19 cellular contexts compared by ENCODE assay signal in the genomic region with DNA sequence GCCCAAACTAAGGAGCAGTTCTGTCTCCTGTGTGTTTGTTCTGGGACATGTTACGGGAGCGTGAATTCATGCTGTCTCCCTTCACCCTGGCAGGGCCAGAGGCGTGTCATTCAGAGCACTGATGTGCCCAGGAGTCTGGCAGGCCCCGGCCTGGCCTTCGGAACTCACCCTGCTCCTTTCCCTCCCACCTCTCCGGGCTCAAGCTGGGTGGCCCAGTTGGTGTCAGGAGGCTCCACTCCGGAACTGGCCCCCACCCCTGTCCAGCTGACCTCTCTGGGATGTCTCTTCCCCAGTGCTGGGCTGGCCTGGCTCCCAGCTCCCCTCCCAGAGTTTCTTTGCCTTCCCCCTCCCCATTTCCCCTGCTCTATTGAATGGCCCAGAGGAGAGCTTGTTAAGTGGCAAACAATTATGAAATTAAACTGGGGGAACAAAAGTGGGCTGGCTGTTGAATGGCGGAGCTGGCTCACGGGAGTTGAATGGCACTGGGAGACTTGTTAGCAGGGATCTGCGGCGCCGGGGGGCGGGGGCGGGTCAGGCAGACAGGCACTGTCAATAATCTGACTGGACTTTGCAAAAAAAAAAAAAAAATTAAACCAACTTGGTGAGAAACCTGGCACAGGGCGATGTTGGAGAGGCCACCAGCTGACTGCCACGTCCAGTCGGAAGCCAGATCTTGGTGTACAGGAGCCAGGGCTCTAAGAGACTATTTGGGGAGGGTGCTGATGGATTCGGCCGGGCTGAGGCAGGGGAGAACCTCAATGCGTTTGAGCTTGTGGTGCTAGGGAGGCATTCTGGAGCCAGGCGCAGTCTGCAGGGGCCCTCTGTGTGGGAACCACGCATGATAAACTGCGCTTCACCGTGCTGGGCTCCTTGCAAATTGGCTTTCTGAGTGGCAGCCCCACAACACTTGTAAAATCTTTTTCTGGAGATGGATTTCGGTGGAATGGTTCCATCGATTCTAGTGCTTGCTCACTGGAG. TPM values are rescaled to one million over a fixed set of nuclear protein-coding genes. Genes with fewer than 3 reads are reported as not detected.
DNase-seq lines count a peak whose midpoint lies in the region; ATAC-seq, FAIRE-seq and TF ChIP-seq lines count a peak whose summit lies in the region.
"Had no signal": no experiment of that assay in that cellular context is flagged by ENCODE, and none has a peak within 500 bp of the region (broad histone marks: within the 10 kb centered on the region; RNA-seq: fewer than 3 reads in every experiment).

No MANE protein-coding gene starts in this region.

- no peak for FAIRE-seq in HepG2 (lab: Jason Lieb, UNC)
- FAIRE-seq: GM12891 had no signal

- no peak overlapping the region for H3K4me2 ChIP-seq in HepG2 (ENCODE audit: low read depth, low read length)
- H3K4me2 ChIP-seq in Karpas-422 (ENCODE audit: low read depth, low read length, poor library complexity, severe bottlenecking): no peak overlapping the region

- ATAC-seq in right lobe of liver: peak in 3 of 4 donors; percentile 47 to 63 (median 51)
- ATAC-seq in HepG2: no peak
- ATAC-seq in GM21360 (IDR thresholded peaks at IDR 0.05; ENCODE audit: unreplicated experiment): no peak
- ATAC-seq: gastroesophageal sphincter, Panc1 had no signal

- H3K4me3 ChIP-seq in right lobe of liver: no peak overlapping the region
- no peak overlapping the region for H3K4me3 ChIP-seq in HepG2 (replicated peaks in 1 of 3; ENCODE audit: insufficient read depth in 1 of 3, low read depth in 2 of 3, low read length in 3 of 3)
- H3K4me3 ChIP-seq in Karpas-422 (ENCODE audit: low read length): no peak overlapping the region
- H3K4me3 ChIP-seq in BE2C (ENCODE audit: low read depth, low read length): no peak overlapping the region
- H3K4me3 ChIP-seq: upper lobe of left lung had no signal

- in situ Hi-C loops in HepG2 (cut with HindIII; ENCODE audit: extremely low pct_ligation_motif_present, low pct_unique_long_range_greater_than_20kb): no loop called here

- no peak overlapping the region for H3K27ac ChIP-seq in right lobe of liver
- H3K27ac ChIP-seq in HepG2 (ENCODE audit: extremely low read length, insufficient read depth, low read length): no peak overlapping the region
- H3K27ac ChIP-seq in Karpas-422 (ENCODE audit: low read length): no peak overlapping the region
- H3K27ac ChIP-seq: gastroesophageal sphincter, skin epidermis, upper lobe of left lung had no signal

- peak in 2 of 3 donors; percentile 49 to 51 for DNase-seq in right lobe of liver
- no peak for DNase-seq in HepG2 (ENCODE audit: low spot score)
- peak; percentile 89 for DNase-seq in NCI-H748 (lab: John Stamatoyannopoulos, UW; ENCODE audit: unreplicated experiment)
- peak; percentile 28 for DNase-seq in left kidney (ENCODE audit: low read depth, low spot score)
- DNase-seq in Karpas-422: no peak
- no peak for DNase-seq in BE2C
- no peak for DNase-seq in NCI-H2227 treated with DMSO at 0.1 percent for 48 hours (lab: John Stamatoyannopoulos, UW)
- DNase-seq: activated CD4-positive, alpha-beta T cell treated with anti-CD3 and anti-CD28 coated beads, Interleukin-2, amount 50 U/mL, for 48 hours; CD8-positive, alpha-beta memory T cell; NCI-H526 treated with DMSO at 0.1 percent for 48 hours had no signal

- no peaks in the 10 kb centered on the region for H3K9me3 ChIP-seq in right lobe of liver
- H3K9me3 ChIP-seq in HepG2 (ENCODE audit: low read length): no peaks in the 10 kb centered on the region
- H3K9me3 ChIP-seq in Karpas-422 (ENCODE audit: low read length): no peaks in the 10 kb centered on the region
- H3K9me3 ChIP-seq in BE2C: no peaks in the 10 kb centered on the region
- H3K9me3 ChIP-seq: gastroesophageal sphincter, upper lobe of left lung had no signal

- H3K9ac ChIP-seq in HepG2 (ENCODE audit: insufficient read depth, low read depth, low read length) (no peak overlapping the region), Karpas-422 (ENCODE audit: low read length) (no peak overlapping the region)

- H2AFZ ChIP-seq in HepG2 (ENCODE audit: low read length) (no peak overlapping the region), Karpas-422 (ENCODE audit: low read length) (no peak overlapping the region)

- TF ChIP-seq RAD21 in HepG2 (CRISPR knock-in tag; IDR thresholded peaks at IDR 0.05): no peak

- WGBS in right lobe of liver (ENCODE audit: insufficient coverage, low coverage, low lambda C conversion rate, missing lambda C conversion rate): 24% methylated on average over 14 of the region's 26 CpGs
- 46% methylated on average over 15 of the region's 26 CpGs for WGBS in HepG2 (ENCODE audit: low lambda C conversion rate)

- TF ChIP-seq EP300 in HepG2 (IDR thresholded peaks at IDR 0.05; ENCODE audit: low read depth in 2 of 2, low read length in 2 of 2) (no peak), HepG2 (CRISPR knock-in tag; IDR thresholded peaks at IDR 0.05; ENCODE audit: borderline replicate concordance) (no peak)

- no peaks in the 10 kb centered on the region for H3K9me2 ChIP-seq in Karpas-422 (replicated peaks; ENCODE audit: insufficient read depth, low read length)

- intact Hi-C loops in right lobe of liver (cut with DNase I) (no loop called here), HepG2 (cut with micrococcal nuclease; ENCODE audit: unreplicated experiment) (no loop called here)

- POLR2A ChIA-PET in HepG2 (lab: Yijun Ruan, JAX): no interaction called here

- TF ChIP-seq POLR2A in right lobe of liver (IDR thresholded peaks at IDR 0.05): no peak
- TF ChIP-seq POLR2A in HepG2 (IDR thresholded peaks at IDR 0.05; ENCODE audit: insufficient read depth in 1 of 2, low read depth in 2 of 2, low read length in 2 of 2): no peak

- H3K79me2 ChIP-seq in HepG2 (ENCODE audit: insufficient read depth, low read length): no peaks in the 10 kb centered on the region
- no peaks in the 10 kb centered on the region for H3K79me2 ChIP-seq in Karpas-422 (ENCODE audit: low read length)

- H4K20me1 ChIP-seq in HepG2 (ENCODE audit: insufficient read depth, low read length) (no peaks in the 10 kb centered on the region), Karpas-422 (ENCODE audit: insufficient read depth, low read depth, low read length) (no peaks in the 10 kb centered on the region)

- no peaks in the 10 kb centered on the region for H3K27me3 ChIP-seq in right lobe of liver
- H3K27me3 ChIP-seq in HepG2 (ENCODE audit: control insufficient read depth in 1 of 2, insufficient read depth in 2 of 2, low read length in 2 of 2): peaks cover 5 to 33% of the 10 kb centered on the region in 2 experiments
- H3K27me3 ChIP-seq in Karpas-422 (ENCODE audit: low read length): no peaks in the 10 kb centered on the region
- H3K27me3 ChIP-seq in BE2C: peaks cover 21% of the 10 kb centered on the region

- H3K4me1 ChIP-seq in right lobe of liver (peaks cover 0 to 5% (median 1%) of the 10 kb centered on the region in 4 donors), HepG2 (ENCODE audit: insufficient read depth, low read length) (peaks cover 14% of the 10 kb centered on the region), Karpas-422 (ENCODE audit: low read length) (no peaks in the 10 kb centered on the region), BE2C (no peaks in the 10 kb centered on the region)

- no TSS peak for BruUV-seq in HepG2 (replicated peaks; lab: Mats Ljungman, UMichigan)

- H3K36me3 ChIP-seq in right lobe of liver (no peaks in the 10 kb centered on the region), HepG2 (replicated peaks in 1 of 2; ENCODE audit: control insufficient read depth in 1 of 2, insufficient read depth in 2 of 2, low read length in 2 of 2) (no peaks in the 10 kb centered on the region), Karpas-422 (ENCODE audit: insufficient read depth, low read length) (no peaks in the 10 kb centered on the region), BE2C (no peaks in the 10 kb centered on the region)
- H3K36me3 ChIP-seq: gastroesophageal sphincter, upper lobe of left lung had no signal

- TF ChIP-seq CTCF in right lobe of liver (IDR thresholded peaks at IDR 0.05) (no peak), HepG2 (CRISPR knock-in tag; IDR thresholded peaks at IDR 0.05) (no peak), BE2C (IDR thresholded peaks at IDR 0.05; ENCODE audit: low read depth, low read length) (no peak)

- CTCF ChIA-PET in HepG2 (lab: Yijun Ruan, JAX; ENCODE audit: low intra/inter-chr PET ratio, low total read pairs): no interaction called here

RNA-seq across cellular contexts. Expression of gene MPPED1, which starts 1.3 kb away (rescaled TPM):
- total RNA-seq in right lobe of liver: 10 to 100 TPM in 4 of 6 experiments, 1 to 10 TPM in 2; 2.4 to 13.8 (median 11.3) TPM
- not detected in 2 replicates for total RNA-seq in HepG2 (2016; rRNA removed; fragmentation: Illumina TruSeq; extraction: Trizol)
- total RNA-seq in HepG2 (2016; cell fraction: cytosol; rRNA removed; fragmentation: Illumina TruSeq; extraction: Trizol; ENCODE audit: low read depth): not detected in 2 replicates
- not detected in 2 replicates for total RNA-seq in HepG2 (2016; cell fraction: insoluble cytoplasmic fraction; rRNA removed; fragmentation: Illumina TruSeq; extraction: Trizol)
- not detected in 2 replicates for total RNA-seq in HepG2 (2016; cell fraction: membrane; rRNA removed; fragmentation: Illumina TruSeq; extraction: Trizol)
- not detected in 2 replicates for total RNA-seq in HepG2 (2016; cell fraction: nucleus; rRNA removed; fragmentation: Illumina TruSeq; extraction: Trizol)
- polyA plus RNA-seq in HepG2 (2011; rRNA removed): 0.77 and 1.2 TPM in 2 replicates
- polyA plus RNA-seq in HepG2 (2011; cell fraction: cytosol; rRNA removed): 0.78 and 0.81 TPM in 2 replicates
- polyA plus RNA-seq in HepG2 (2011; cell fraction: nucleus; rRNA removed): 0.59 and 0.83 TPM in 2 replicates
- 0.63 and 0.94 TPM in 2 replicates for polyA plus RNA-seq in HepG2 (2012)
- polyA plus RNA-seq in HepG2 (2016; cell fraction: cytosol; fragmentation: Illumina TruSeq; extraction: Trizol; ENCODE audit: low read depth): not detected in 2 replicates
- polyA plus RNA-seq in HepG2 (2016; cell fraction: insoluble cytoplasmic fraction; fragmentation: Illumina TruSeq; extraction: Trizol; ENCODE audit: low read depth): not detected in 2 replicates
- polyA plus RNA-seq in HepG2 (2016; cell fraction: membrane; fragmentation: Illumina TruSeq; extraction: Trizol; ENCODE audit: low read depth): not detected in 2 replicates
- not detected in 2 replicates for polyA plus RNA-seq in HepG2 (2016; cell fraction: nucleus; fragmentation: Illumina TruSeq; extraction: Trizol; ENCODE audit: insufficient read depth, low read depth)
- 0.90 TPM in 1 of 2 replicates, not detected in the other for polyA minus RNA-seq in HepG2 (2011; rRNA and poly(A)+ RNA removed; ENCODE audit: low replicate concordance)
- 0.44 and 0.49 TPM in 2 replicates for polyA minus RNA-seq in HepG2 (2011; cell fraction: cytosol; rRNA and poly(A)+ RNA removed)
- polyA minus RNA-seq in HepG2 (2011; cell fraction: nucleus; rRNA and poly(A)+ RNA removed): 0.26 and 0.75 TPM in 2 replicates
- 0.15 TPM in 1 of 2 replicates, not detected in the other for total RNA-seq in Karpas-422 (2014; rRNA removed; shearing (Covaris generic); ENCODE audit: low replicate concordance)
- polyA plus RNA-seq in BE2C (2012; ENCODE audit: insufficient read depth, insufficient read length, low read depth): not detected
- total RNA-seq: CD8-positive, alpha-beta memory T cell; G401; H4; osteoblast; upper lobe of left lung had no signal
- polyA plus RNA-seq: CD8-positive, alpha-beta memory T cell had no signal

Comparison
In these comparisons a context has a peak if more than half of its experiments do, and no peak if none do; other contexts are left out.
1. ATAC-seq: peak in right lobe of liver (3 of 4); none in HepG2 (single experiment) and GM21360 (single experiment).
2. DNase-seq: peak in right lobe of liver (2 of 3), NCI-H748 (single experiment) and left kidney (single experiment); none in HepG2 (single experiment), Karpas-422 (single experiment), BE2C (single experiment) and NCI-H2227 treated with DMSO at 0.1 percent for 48 hours (single experiment).